Comparison of ENCODE assay signal across 8 cellular contexts in the genomic region with DNA sequence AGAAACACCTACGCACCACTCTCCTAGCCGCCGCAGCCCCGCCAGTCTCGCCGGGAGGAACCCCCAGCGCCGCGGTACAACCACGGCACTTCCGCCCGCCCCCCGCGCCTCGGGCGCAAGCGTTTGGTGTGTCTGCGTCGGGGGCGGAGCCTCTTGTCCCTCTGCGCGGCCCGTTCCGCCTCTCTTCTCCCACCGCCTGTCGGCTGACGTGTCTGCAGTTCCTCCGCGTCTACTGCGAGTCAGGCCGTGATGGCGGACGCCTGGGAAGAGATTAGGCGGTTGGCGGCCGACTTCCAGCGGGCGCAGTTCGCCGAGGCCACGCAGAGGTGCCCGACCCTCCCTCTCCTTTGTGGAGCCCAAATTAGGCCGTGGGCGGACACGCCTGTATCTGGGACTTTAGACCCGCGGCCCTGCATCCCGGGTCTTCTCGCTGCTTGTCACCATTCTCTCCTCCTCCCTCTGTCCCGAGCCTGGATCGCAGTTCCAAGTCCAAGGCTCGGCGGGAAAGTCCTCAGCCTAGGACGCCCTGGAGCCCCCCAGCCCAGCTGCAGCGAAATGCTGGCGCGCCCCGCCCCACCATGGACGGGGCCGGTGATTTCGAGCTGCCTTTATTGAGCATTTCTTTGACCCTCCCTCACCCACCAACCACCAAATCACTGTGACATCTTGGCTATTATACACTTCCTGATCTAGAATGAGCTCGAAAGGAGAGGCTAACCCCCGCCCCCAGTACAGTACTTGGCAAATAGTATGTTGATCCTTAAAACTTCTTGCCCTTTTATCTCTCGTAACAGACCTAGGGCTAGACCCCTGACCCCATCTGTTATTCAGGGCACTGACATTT. TPM values are rescaled to one million over a fixed set of nuclear protein-coding genes. Genes with fewer than 3 reads are reported as not detected.
DNase-seq lines count a peak whose midpoint lies in the region; ATAC-seq and TF ChIP-seq lines count a peak whose summit lies in the region.

Gene UFL1, plus strand, starts transcription at position 182 of the 844 bp plus-strand sequence. Its CDS starts 68 bp downstream, at position 250.

- H3K4me3 Mint-ChIP-seq in activated naive CD4-positive, alpha-beta T cell treated with anti-CD3 and anti-CD28 coated beads for 36 hours: peak within 1 kb of the TSS; percentile 98

- peak within 1 kb of the TSS; percentile 66 to 75 for H3K4me3 ChIP-seq in gastroesophageal sphincter
- peak within 1 kb of the TSS; percentile 73 to 80 for H3K4me3 ChIP-seq in neutrophil (ENCODE audit: low read depth in 1 of 2, low read length in 1 of 2)

- H3K4me1 ChIP-seq in gastroesophageal sphincter: peaks cover 0 to 34% (median 6%) of the 10 kb centered on the region in 3 donors
- H3K4me1 ChIP-seq in neutrophil (ENCODE audit: control insufficient read depth in 1 of 2, insufficient read depth in 1 of 2, low read depth in 1 of 2, low read length in 1 of 2): peaks cover 6 to 16% of the 10 kb centered on the region in 2 experiments

- H3K27ac ChIP-seq in gastroesophageal sphincter: peak within 1 kb of the TSS; percentile 88 to 98 (median 93)
- peak within 1 kb of the TSS; percentile 80 for H3K27ac ChIP-seq in neutrophil
- peak within 1 kb of the TSS; percentile 93 for H3K27ac ChIP-seq in substantia nigra (ENCODE audit: low read depth, low read length, poor library complexity, severe bottlenecking)

- H3K36me3 ChIP-seq in gastroesophageal sphincter: peaks cover 0 to 21% of the 10 kb centered on the region in 2 donors
- H3K36me3 ChIP-seq in neutrophil: peaks cover 14% of the 10 kb centered on the region

- intact Hi-C loops in activated naive CD4-positive, alpha-beta T cell treated with anti-CD3 and anti-CD28 coated beads for 36 hours (cut with micrococcal nuclease): loop anchor here (1.0 to 2.0 kb wide), 8 partner anchors 31 to 945 kb away; partner anchors contain the start of genes GPR63, KLHL32, MANEA and MMS22L

- peak; percentile 83 for DNase-seq in GF-D8 (lab: John Stamatoyannopoulos, UW)
- peak; percentile 87 for DNase-seq in HEK293T (ENCODE audit: extremely low spot score)
- peak; percentile 92 for DNase-seq in MV-4-11 (lab: John Stamatoyannopoulos, UW)
- DNase-seq in SK-MEL-5 (ENCODE audit: low read depth, low spot score): peak; percentile 92
- DNase-seq in activated naive CD4-positive, alpha-beta T cell treated with anti-CD3 and anti-CD28 coated beads for 36 hours: peak; percentile 92
- peak; percentile 67 to 96 (median 90) for DNase-seq in substantia nigra (lab: John Stamatoyannopoulos, UW)

- H3K4me1 Mint-ChIP-seq in activated naive CD4-positive, alpha-beta T cell treated with anti-CD3 and anti-CD28 coated beads for 36 hours (ENCODE audit: low read depth): peaks cover 13% of the 10 kb centered on the region

- ATAC-seq in gastroesophageal sphincter: peak; percentile 100

- 1 to 2% methylated on average over 13 to 14 of the region's 64 CpGs for WGBS in gastroesophageal sphincter (ENCODE audit: low coverage in 1 of 2), 2 donors

- TF ChIP-seq CTCF in gastroesophageal sphincter (IDR thresholded peaks at IDR 0.05) (peak in 2 of 4 experiments; percentile 23 to 24), neutrophil (IDR thresholded peaks at IDR 0.05) (no peak)

- in situ Hi-C loops in SK-MEL-5 (cut with HindIII; ENCODE audit: low pct_unique_long_range_greater_than_20kb, low sequenced_read_pairs): no loop called here

- no peaks in the 10 kb centered on the region for H3K9me3 Mint-ChIP-seq in activated naive CD4-positive, alpha-beta T cell treated with anti-CD3 and anti-CD28 coated beads for 36 hours

- H3K27me3 Mint-ChIP-seq in activated naive CD4-positive, alpha-beta T cell treated with anti-CD3 and anti-CD28 coated beads for 36 hours (ENCODE audit: low read depth): no peaks in the 10 kb centered on the region

- no peaks in the 10 kb centered on the region for H3K9me3 ChIP-seq in gastroesophageal sphincter
- no peaks in the 10 kb centered on the region for H3K9me3 ChIP-seq in neutrophil

- peaks cover 7% of the 10 kb centered on the region for H3K36me3 Mint-ChIP-seq in activated naive CD4-positive, alpha-beta T cell treated with anti-CD3 and anti-CD28 coated beads for 36 hours (ENCODE audit: low read depth)

- H3K27me3 ChIP-seq in gastroesophageal sphincter: no peaks in the 10 kb centered on the region
- no peaks in the 10 kb centered on the region for H3K27me3 ChIP-seq in neutrophil

- POLR2A ChIA-PET in HEK293T (lab: Yijun Ruan, JAX): interaction anchor here (0.7 to 1.4 kb wide), 4 partner anchors 10 to 13 kb away, joined by 3 to 11 read pairs (median 3); no protein-coding TSS in a partner anchor

- no peak for TF ChIP-seq EP300 in gastroesophageal sphincter (IDR thresholded peaks at IDR 0.05)

- peak; percentile 85 to 90 for TF ChIP-seq POLR2A in gastroesophageal sphincter (IDR thresholded peaks at IDR 0.05)

- peak within 1 kb of the TSS; percentile 99 for H3K27ac Mint-ChIP-seq in activated naive CD4-positive, alpha-beta T cell treated with anti-CD3 and anti-CD28 coated beads for 36 hours

- CTCF ChIA-PET in HEK293T (lab: Yijun Ruan, JAX): no interaction called here
- CTCF ChIA-PET in activated naive CD4-positive, alpha-beta T cell treated with anti-CD3 and anti-CD28 coated beads for 36 hours (lab: Charles Lee): no interaction called here

TF ChIP-seq in HEK293T, 16 proteins besides CTCF, POLR2A, EP300 and RAD21:
- TF ChIP-seq, protein P1, sequence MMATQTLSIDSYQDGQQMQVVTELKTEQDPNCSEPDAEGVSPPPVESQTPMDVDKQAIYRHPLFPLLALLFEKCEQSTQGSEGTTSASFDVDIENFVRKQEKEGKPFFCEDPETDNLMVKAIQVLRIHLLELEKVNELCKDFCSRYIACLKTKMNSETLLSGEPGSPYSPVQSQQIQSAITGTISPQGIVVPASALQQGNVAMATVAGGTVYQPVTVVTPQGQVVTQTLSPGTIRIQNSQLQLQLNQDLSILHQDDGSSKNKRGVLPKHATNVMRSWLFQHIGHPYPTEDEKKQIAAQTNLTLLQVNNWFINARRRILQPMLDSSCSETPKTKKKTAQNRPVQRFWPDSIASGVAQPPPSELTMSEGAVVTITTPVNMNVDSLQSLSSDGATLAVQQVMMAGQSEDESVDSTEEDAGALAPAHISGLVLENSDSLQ (IDR thresholded peaks at IDR 0.05): peak; percentile 93
- TF ChIP-seq HDGF (IDR thresholded peaks at IDR 0.05; ENCODE audit: borderline replicate concordance) (no peak), FOXK2 (IDR thresholded peaks at IDR 0.05) (no peak), FOXA1 (IDR thresholded peaks at IDR 0.05) (no peak), L3MBTL2 (conservative IDR thresholded peaks at IDR 0.05) (no peak; the same call in 1 of the 2 replicates), TARDBP (IDR thresholded peaks at IDR 0.05) (no peak), ELF4 (IDR thresholded peaks at IDR 0.05) (0 out of 2 replicates have a peak, but pooled peaks have one; percentile 31), FOXM1 (IDR thresholded peaks at IDR 0.05; ENCODE audit: borderline replicate concordance) (no peak), ARNT (IDR thresholded peaks at IDR 0.05) (no peak), SUZ12 (IDR thresholded peaks at IDR 0.05) (no peak)
TF ChIP-seq in HEK293T: peak in this region for 2.

RNA-seq across cellular contexts. Expression of gene UFL1, which starts in this region (rescaled TPM):
- total RNA-seq in SK-MEL-5 (2014; rRNA removed; shearing (Covaris generic)): 22.6 and 24.2 TPM in 2 replicates
- polyA plus RNA-seq in SK-MEL-5 (2015; cell fraction: cytosol; rRNA removed): 13.3 and 21.5 TPM in 2 replicates
- polyA plus RNA-seq in SK-MEL-5 (2015; cell fraction: nucleus; rRNA removed): 55.8 and 59.1 TPM in 2 replicates
- total RNA-seq in activated naive CD4-positive, alpha-beta T cell treated with anti-CD3 and anti-CD28 coated beads for 36 hours: 10 to 100 TPM; 28.3 to 28.7 TPM
- 10 to 100 TPM; 25.5 to 36.4 (median 30.2) TPM for total RNA-seq in gastroesophageal sphincter

Comparison
In these comparisons a context has a peak if more than half of its experiments do, and no peak if none do; other contexts are left out.
1. Peak in every context shown above with its lines: DNase-seq, ATAC-seq, H3K4me3 ChIP-seq and H3K27ac ChIP-seq.